Comparison of ENCODE assay signal across 25 cellular contexts in the genomic region with DNA sequence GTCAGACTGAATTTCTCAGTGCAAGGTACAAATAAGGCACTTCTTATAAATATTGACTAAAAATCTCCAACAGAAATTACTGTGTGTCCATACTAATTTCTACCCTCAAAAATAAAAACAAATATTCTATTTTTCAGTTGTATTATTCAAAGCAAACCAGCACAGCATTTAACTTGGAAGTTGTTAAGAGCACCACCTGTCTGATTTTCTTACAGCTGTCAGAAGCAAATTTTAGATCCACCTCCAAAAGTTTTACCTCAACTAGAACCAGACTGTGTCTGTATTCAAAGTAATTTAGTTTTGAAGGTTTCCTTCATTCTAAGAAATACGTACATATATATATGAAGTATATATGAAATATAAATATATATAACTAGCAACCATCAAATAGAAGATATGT. TPM values are rescaled to one million over a fixed set of nuclear protein-coding genes. Genes with fewer than 3 reads are reported as not detected.
DNase-seq lines count a peak whose midpoint lies in the region; ATAC-seq and TF ChIP-seq lines count a peak whose summit lies in the region.
"Had no signal": no experiment of that assay in that cellular context is flagged by ENCODE, and none has a peak within 500 bp of the region (broad histone marks: within the 10 kb centered on the region; RNA-seq: fewer than 3 reads in every experiment).

No MANE protein-coding gene starts in this region.

- no peaks in the 10 kb centered on the region for H3K36me3 ChIP-seq in heart right ventricle
- H3K36me3 ChIP-seq in right atrium auricular region = no peaks in the 10 kb centered on the region
- H3K36me3 ChIP-seq in gastrocnemius medialis = no peaks in the 10 kb centered on the region
- no peaks in the 10 kb centered on the region for H3K36me3 ChIP-seq in breast epithelium
- H3K36me3 ChIP-seq: BE2C had no signal

- H3K27me3 ChIP-seq in heart right ventricle = no peaks in the 10 kb centered on the region
- H3K27me3 ChIP-seq in right atrium auricular region = no peaks in the 10 kb centered on the region
- H3K27me3 ChIP-seq in gastrocnemius medialis = no peaks in the 10 kb centered on the region
- H3K27me3 ChIP-seq in breast epithelium = no peaks in the 10 kb centered on the region
- H3K27me3 ChIP-seq: BE2C had no signal

- 43 to 65% methylated on average over 1 of the region's 1 CpG for WGBS in heart right ventricle, 2 donors

- ATAC-seq in heart right ventricle (peak in 3 of 8 donors; percentile 53 to 64 (median 54)), left cardiac atrium (no peak), gastrocnemius medialis (peak; percentile 40 to 45), HG03108 (IDR thresholded peaks at IDR 0.05; ENCODE audit: unreplicated experiment) (no peak)
- ATAC-seq: K562, PC-3 had no signal

- TF ChIP-seq POLR2A in gastrocnemius medialis (IDR thresholded peaks at IDR 0.05) (no peak), breast epithelium (IDR thresholded peaks at IDR 0.05) (no peak)

- DNase-seq in heart right ventricle (no peak), left cardiac atrium (no peak), right atrium auricular region (ENCODE audit: low spot score) (no peak), gastrocnemius medialis (no peak), breast epithelium (ENCODE audit: low spot score in 2 of 2) (no peak), GOT3 (lab: John Stamatoyannopoulos, UW) (no peak)
- DNase-seq: BE2C; Calu3; CD8-positive, alpha-beta memory T cell; GM23248; H9; Kasumi-1; NCI-H1092 treated with DMSO at 0.1 percent for 48 hours; NCI-H1436; NCI-H187; NCI-H2081 treated with DMSO at 0.1 percent for 48 hours; NCI-H82; NK-92 treated with Interleukin-12 subunit alpha and Interleukin-12 subunit beta, amount 100 ng/mL, for 24 hours; PC-3; SHP77 had no signal

- intact Hi-C loops in heart right ventricle (cut with DNase I) (loop anchor here in 4 of 10 donors (5.0 to 10.0 kb wide), 3 partner anchors 118 to 201 kb away; no protein-coding TSS in a partner anchor), left cardiac atrium (cut with DNase I) (no loop called here), gastrocnemius medialis (cut with DNase I; ENCODE audit: low total_unique reads) (loop anchor here (2.0 kb wide), 1 partner anchor 219 kb away; no protein-coding TSS in a partner anchor), breast epithelium (cut with DNase I; ENCODE audit: low total_unique reads) (no loop called here)

- H3K27ac ChIP-seq in heart right ventricle (peak overlapping the region; percentile 70 to 92 (median 88)), right atrium auricular region (peak overlapping the region; percentile 76 to 87), gastrocnemius medialis (peak overlapping the region; percentile 89 to 97 (median 92)), breast epithelium (no peak overlapping the region)
- H3K27ac ChIP-seq: GM23248 had no signal

- in situ Hi-C loops in gastrocnemius medialis (cut with MboI; ENCODE audit: low sequenced_read_pairs in 4 of 4) = no loop called here

- H3K9me3 ChIP-seq in heart right ventricle = no peaks in the 10 kb centered on the region
- no peaks in the 10 kb centered on the region for H3K9me3 ChIP-seq in right atrium auricular region
- H3K9me3 ChIP-seq in gastrocnemius medialis = no peaks in the 10 kb centered on the region
- no peaks in the 10 kb centered on the region for H3K9me3 ChIP-seq in breast epithelium
- H3K9me3 ChIP-seq: BE2C had no signal

- TF ChIP-seq CTCF in heart right ventricle (IDR thresholded peaks at IDR 0.05) (peak in 4 of 9 donors; percentile 9 to 40 (median 35)), right atrium auricular region (IDR thresholded peaks at IDR 0.05) (peak in 1 of 2 donors; percentile 41), gastrocnemius medialis (IDR thresholded peaks at IDR 0.05 in 4 of 5, conservative IDR thresholded peaks at IDR 0.05 in 1 of 5) (peak in 1 of 5 experiments; percentile 32), breast epithelium (IDR thresholded peaks at IDR 0.05) (no peak)

- peak overlapping the region in 9 of 10 donors; percentile 33 to 60 (median 53) for H3K4me3 ChIP-seq in heart right ventricle
- peak overlapping the region; percentile 44 to 48 for H3K4me3 ChIP-seq in right atrium auricular region
- peak overlapping the region; percentile 46 to 62 (median 57) for H3K4me3 ChIP-seq in gastrocnemius medialis
- H3K4me3 ChIP-seq in breast epithelium = no peak overlapping the region
- H3K4me3 ChIP-seq: GM23248, K562 had no signal

- peaks cover 0 to 20% (median 0%) of the 10 kb centered on the region in 9 donors for H3K4me1 ChIP-seq in heart right ventricle
- H3K4me1 ChIP-seq in right atrium auricular region = peaks cover 0 to 1% of the 10 kb centered on the region in 2 donors
- H3K4me1 ChIP-seq in gastrocnemius medialis = peaks cover 31 to 54% of the 10 kb centered on the region in 2 donors
- no peaks in the 10 kb centered on the region for H3K4me1 ChIP-seq in breast epithelium
- H3K4me1 ChIP-seq: BE2C had no signal

RNA-seq across cellular contexts. Expression of gene TRDN, which starts 1.2 kb away (rescaled TPM):
- total RNA-seq in heart right ventricle (100 to 1,000 TPM; 328 to 484 (median 437) TPM), left cardiac atrium (100 to 1,000 TPM; 174 to 207 TPM), right atrium auricular region (100 to 1,000 TPM in 1 of 2 donors, 10 to 100 TPM in 1; 90.2 to 217 TPM), gastrocnemius medialis (100 to 1,000 TPM; 190 to 628 (median 296) TPM), breast epithelium (under 1 TPM in 1 of 3 donors, not detected in 2; 0.96 TPM)
- 1,000 to 10,000 TPM in 1 of 2 donors, 10 to 100 TPM in 1; 37.6 to 1,141 TPM for polyA plus RNA-seq in heart right ventricle
- total RNA-seq: Calu3; CD8-positive, alpha-beta memory T cell; GM23248; PC-3; RPMI7951; SK-MEL-5 had no signal
- polyA plus RNA-seq: CD14-positive monocyte; CD8-positive, alpha-beta memory T cell; GM23248 had no signal

Comparison
In these comparisons a context has a peak if more than half of its experiments do, and no peak if none do; other contexts are left out.
1. ATAC-seq: peak in gastrocnemius medialis (2 of 2); none in left cardiac atrium (0 of 2) and HG03108 (single experiment).
2. H3K27ac ChIP-seq: peak in heart right ventricle (10 of 10), right atrium auricular region (2 of 2) and gastrocnemius medialis (4 of 4); none in breast epithelium (0 of 2).
3. H3K4me3 ChIP-seq: peak in heart right ventricle (9 of 10), right atrium auricular region (2 of 2) and gastrocnemius medialis (4 of 4); none in breast epithelium (0 of 3).
4. RNA of gene TRDN, which starts 1.2 kb away (total RNA-seq): 328 to 484 TPM in heart right ventricle, 190 to 628 TPM in gastrocnemius medialis, 90.2 to 217 TPM in right atrium auricular region and 174 to 207 TPM in left cardiac atrium; 0.96 TPM in breast epithelium; every median in the first group is over 10 times any median in the second.